Comparison of ENCODE assay signal across 1 cellular context in genomic region chr16:28212532-28212873, GRCh38.
TF ChIP-seq lines count a peak whose summit lies in the region.

No MANE protein-coding gene starts in this region.

TF ChIP-seq in HepG2, 621 proteins besides CTCF, POLR2A, EP300 and RAD21 (continued from another document and continues in another):
- TF ChIP-seq SOX13 (IDR thresholded peaks at IDR 0.05) (no peak), SOX13 (CRISPR knock-in tag; conservative IDR thresholded peaks at IDR 0.05 in 1 of 2, IDR thresholded peaks at IDR 0.05 in 1 of 2) (no peak), PHF8 (CRISPR knock-in tag; IDR thresholded peaks at IDR 0.05) (no peak), ZNF678 (CRISPR knock-in tag; IDR thresholded peaks at IDR 0.05) (no peak), MNT (IDR thresholded peaks at IDR 0.05) (no peak), ZNF761 (CRISPR knock-in tag; conservative IDR thresholded peaks at IDR 0.05) (no peak), SOX5 (CRISPR knock-in tag; IDR thresholded peaks at IDR 0.05; ENCODE audit: borderline replicate concordance) (no peak), ZNF878 (CRISPR knock-in tag; IDR thresholded peaks at IDR 0.05) (no peak), CEBPG (CRISPR knock-in tag; IDR thresholded peaks at IDR 0.05) (no peak), HBP1 (CRISPR knock-in tag; IDR thresholded peaks at IDR 0.05; ENCODE audit: low read depth) (no peak), ZKSCAN5 (CRISPR knock-in tag; IDR thresholded peaks at IDR 0.05) (no peak), SNAPC2 (CRISPR knock-in tag; IDR thresholded peaks at IDR 0.05) (peak; percentile 43; the same call in 1 of the 2 replicates), ZKSCAN1 (IDR thresholded peaks at IDR 0.05; ENCODE audit: low read length) (no peak), MTF1 (CRISPR knock-in tag; IDR thresholded peaks at IDR 0.05) (no peak), ZNF20 (CRISPR knock-in tag; IDR thresholded peaks at IDR 0.05) (no peak), ZNF800 (CRISPR knock-in tag; IDR thresholded peaks at IDR 0.05) (no peak), ZNF124 (CRISPR knock-in tag; IDR thresholded peaks at IDR 0.05) (0 out of 2 replicates have a peak, but pooled peaks have one; percentile 1), KLF13 (CRISPR knock-in tag; IDR thresholded peaks at IDR 0.05) (no peak), REXO4 (CRISPR knock-in tag; IDR thresholded peaks at IDR 0.05; ENCODE audit: borderline replicate concordance) (0 out of 2 replicates have a peak, but pooled peaks have one; percentile 46), ZNF382 (CRISPR knock-in tag; IDR thresholded peaks at IDR 0.05; ENCODE audit: borderline replicate concordance) (no peak), ZNF781 (CRISPR knock-in tag; IDR thresholded peaks at IDR 0.05; ENCODE audit: borderline replicate concordance, not compliant biosample characterization) (no peak), ZNF431 (CRISPR knock-in tag; IDR thresholded peaks at IDR 0.05; ENCODE audit: borderline replicate concordance, low read depth) (no peak), ZNF576 (CRISPR knock-in tag; IDR thresholded peaks at IDR 0.05) (no peak), FOXO4 (CRISPR knock-in tag; conservative IDR thresholded peaks at IDR 0.05) (no peak), ONECUT2 (CRISPR knock-in tag; IDR thresholded peaks at IDR 0.05) (no peak), MTA3 (CRISPR knock-in tag; IDR thresholded peaks at IDR 0.05) (no peak), SP5 (CRISPR knock-in tag; IDR thresholded peaks at IDR 0.05; ENCODE audit: borderline replicate concordance, low read depth) (no peak), ZNF326 (CRISPR knock-in tag; IDR thresholded peaks at IDR 0.05; ENCODE audit: borderline replicate concordance) (no peak), CREB3 (CRISPR knock-in tag; IDR thresholded peaks at IDR 0.05) (no peak), ARNT (IDR thresholded peaks at IDR 0.05) (no peak), HOXA9 (CRISPR knock-in tag; IDR thresholded peaks at IDR 0.05; ENCODE audit: borderline replicate concordance) (no peak; the same call in 1 of the 2 replicates), ZNF543 (CRISPR knock-in tag; IDR thresholded peaks at IDR 0.05) (no peak), ZNF446 (CRISPR knock-in tag; IDR thresholded peaks at IDR 0.05) (0 out of 2 replicates have a peak, but pooled peaks have one; percentile 66), NFE2 (CRISPR knock-in tag; IDR thresholded peaks at IDR 0.05) (no peak), TRIM24 (CRISPR knock-in tag; IDR thresholded peaks at IDR 0.05) (no peak), MATR3 (CRISPR knock-in tag; IDR thresholded peaks at IDR 0.05) (no peak), ZNF772 (CRISPR knock-in tag; IDR thresholded peaks at IDR 0.05) (no peak), NFIC (IDR thresholded peaks at IDR 0.05; ENCODE audit: low read length) (no peak), ZNF569 (CRISPR knock-in tag; IDR thresholded peaks at IDR 0.05; ENCODE audit: borderline replicate concordance) (no peak), ZBTB38 (CRISPR knock-in tag; IDR thresholded peaks at IDR 0.05) (0 out of 2 replicates have a peak, but pooled peaks have one; percentile 86), ELF3 (CRISPR knock-in tag; IDR thresholded peaks at IDR 0.05) (no peak), GATAD2A (CRISPR knock-in tag; IDR thresholded peaks at IDR 0.05) (no peak), ZBTB7B (CRISPR knock-in tag; IDR thresholded peaks at IDR 0.05) (no peak), GZF1 (CRISPR knock-in tag; IDR thresholded peaks at IDR 0.05) (no peak), SRF (IDR thresholded peaks at IDR 0.05; ENCODE audit: low read depth, low read length) (no peak), FOSL2 (CRISPR knock-in tag; IDR thresholded peaks at IDR 0.05) (peak; percentile 40)
- TF ChIP-seq, protein P1, sequence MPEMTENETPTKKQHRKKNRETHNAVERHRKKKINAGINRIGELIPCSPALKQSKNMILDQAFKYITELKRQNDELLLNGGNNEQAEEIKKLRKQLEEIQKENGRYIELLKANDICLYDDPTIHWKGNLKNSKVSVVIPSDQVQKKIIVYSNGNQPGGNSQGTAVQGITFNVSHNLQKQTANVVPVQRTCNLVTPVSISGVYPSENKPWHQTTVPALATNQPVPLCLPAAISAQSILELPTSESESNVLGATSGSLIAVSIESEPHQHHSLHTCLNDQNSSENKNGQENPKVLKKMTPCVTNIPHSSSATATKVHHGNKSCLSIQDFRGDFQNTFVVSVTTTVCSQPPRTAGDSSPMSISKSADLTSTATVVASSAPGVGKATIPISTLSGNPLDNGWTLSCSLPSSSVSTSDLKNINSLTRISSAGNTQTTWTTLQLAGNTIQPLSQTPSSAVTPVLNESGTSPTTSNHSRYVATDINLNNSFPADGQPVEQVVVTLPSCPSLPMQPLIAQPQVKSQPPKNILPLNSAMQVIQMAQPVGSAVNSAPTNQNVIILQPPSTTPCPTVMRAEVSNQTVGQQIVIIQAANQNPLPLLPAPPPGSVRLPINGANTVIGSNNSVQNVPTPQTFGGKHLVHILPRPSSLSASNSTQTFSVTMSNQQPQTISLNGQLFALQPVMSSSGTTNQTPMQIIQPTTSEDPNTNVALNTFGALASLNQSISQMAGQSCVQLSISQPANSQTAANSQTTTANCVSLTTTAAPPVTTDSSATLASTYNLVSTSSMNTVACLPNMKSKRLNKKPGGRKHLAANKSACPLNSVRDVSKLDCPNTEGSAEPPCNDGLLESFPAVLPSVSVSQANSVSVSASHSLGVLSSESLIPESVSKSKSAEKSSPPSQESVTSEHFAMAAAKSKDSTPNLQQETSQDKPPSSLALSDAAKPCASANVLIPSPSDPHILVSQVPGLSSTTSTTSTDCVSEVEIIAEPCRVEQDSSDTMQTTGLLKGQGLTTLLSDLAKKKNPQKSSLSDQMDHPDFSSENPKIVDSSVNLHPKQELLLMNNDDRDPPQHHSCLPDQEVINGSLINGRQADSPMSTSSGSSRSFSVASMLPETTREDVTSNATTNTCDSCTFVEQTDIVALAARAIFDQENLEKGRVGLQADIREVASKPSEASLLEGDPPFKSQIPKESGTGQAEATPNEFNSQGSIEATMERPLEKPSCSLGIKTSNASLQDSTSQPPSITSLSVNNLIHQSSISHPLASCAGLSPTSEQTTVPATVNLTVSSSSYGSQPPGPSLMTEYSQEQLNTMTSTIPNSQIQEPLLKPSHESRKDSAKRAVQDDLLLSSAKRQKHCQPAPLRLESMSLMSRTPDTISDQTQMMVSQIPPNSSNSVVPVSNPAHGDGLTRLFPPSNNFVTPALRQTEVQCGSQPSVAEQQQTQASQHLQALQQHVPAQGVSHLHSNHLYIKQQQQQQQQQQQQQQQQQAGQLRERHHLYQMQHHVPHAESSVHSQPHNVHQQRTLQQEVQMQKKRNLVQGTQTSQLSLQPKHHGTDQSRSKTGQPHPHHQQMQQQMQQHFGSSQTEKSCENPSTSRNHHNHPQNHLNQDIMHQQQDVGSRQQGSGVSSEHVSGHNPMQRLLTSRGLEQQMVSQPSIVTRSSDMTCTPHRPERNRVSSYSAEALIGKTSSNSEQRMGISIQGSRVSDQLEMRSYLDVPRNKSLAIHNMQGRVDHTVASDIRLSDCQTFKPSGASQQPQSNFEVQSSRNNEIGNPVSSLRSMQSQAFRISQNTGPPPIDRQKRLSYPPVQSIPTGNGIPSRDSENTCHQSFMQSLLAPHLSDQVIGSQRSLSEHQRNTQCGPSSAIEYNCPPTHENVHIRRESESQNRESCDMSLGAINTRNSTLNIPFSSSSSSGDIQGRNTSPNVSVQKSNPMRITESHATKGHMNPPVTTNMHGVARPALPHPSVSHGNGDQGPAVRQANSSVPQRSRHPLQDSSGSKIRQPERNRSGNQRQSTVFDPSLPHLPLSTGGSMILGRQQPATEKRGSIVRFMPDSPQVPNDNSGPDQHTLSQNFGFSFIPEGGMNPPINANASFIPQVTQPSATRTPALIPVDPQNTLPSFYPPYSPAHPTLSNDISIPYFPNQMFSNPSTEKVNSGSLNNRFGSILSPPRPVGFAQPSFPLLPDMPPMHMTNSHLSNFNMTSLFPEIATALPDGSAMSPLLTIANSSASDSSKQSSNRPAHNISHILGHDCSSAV (CRISPR knock-in tag; IDR thresholded peaks at IDR 0.05; ENCODE audit: borderline replicate concordance), result no peak
- TF ChIP-seq, protein P2, sequence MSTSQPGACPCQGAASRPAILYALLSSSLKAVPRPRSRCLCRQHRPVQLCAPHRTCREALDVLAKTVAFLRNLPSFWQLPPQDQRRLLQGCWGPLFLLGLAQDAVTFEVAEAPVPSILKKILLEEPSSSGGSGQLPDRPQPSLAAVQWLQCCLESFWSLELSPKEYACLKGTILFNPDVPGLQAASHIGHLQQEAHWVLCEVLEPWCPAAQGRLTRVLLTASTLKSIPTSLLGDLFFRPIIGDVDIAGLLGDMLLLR (CRISPR knock-in tag; IDR thresholded peaks at IDR 0.05), result 0 out of 2 replicates have a peak, but pooled peaks have one; percentile 2
- TF ChIP-seq, protein P3, sequence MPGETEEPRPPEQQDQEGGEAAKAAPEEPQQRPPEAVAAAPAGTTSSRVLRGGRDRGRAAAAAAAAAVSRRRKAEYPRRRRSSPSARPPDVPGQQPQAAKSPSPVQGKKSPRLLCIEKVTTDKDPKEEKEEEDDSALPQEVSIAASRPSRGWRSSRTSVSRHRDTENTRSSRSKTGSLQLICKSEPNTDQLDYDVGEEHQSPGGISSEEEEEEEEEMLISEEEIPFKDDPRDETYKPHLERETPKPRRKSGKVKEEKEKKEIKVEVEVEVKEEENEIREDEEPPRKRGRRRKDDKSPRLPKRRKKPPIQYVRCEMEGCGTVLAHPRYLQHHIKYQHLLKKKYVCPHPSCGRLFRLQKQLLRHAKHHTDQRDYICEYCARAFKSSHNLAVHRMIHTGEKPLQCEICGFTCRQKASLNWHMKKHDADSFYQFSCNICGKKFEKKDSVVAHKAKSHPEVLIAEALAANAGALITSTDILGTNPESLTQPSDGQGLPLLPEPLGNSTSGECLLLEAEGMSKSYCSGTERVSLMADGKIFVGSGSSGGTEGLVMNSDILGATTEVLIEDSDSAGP (CRISPR knock-in tag; IDR thresholded peaks at IDR 0.05; ENCODE audit: borderline replicate concordance), result peak; percentile 34; the same call in 1 of the 2 replicates
